Comparison of ENCODE assay signal across 10 cellular contexts in genomic region chr6:112298021-112298745, GRCh38. TPM values are rescaled to one million over a fixed set of nuclear protein-coding genes. Genes with fewer than 3 reads are reported as not detected.
DNase-seq lines count a peak whose midpoint lies in the region; ATAC-seq and TF ChIP-seq lines count a peak whose summit lies in the region.
"Had no signal": no experiment of that assay in that cellular context is flagged by ENCODE, and none has a peak within 500 bp of the region (broad histone marks: within the 10 kb centered on the region; RNA-seq: fewer than 3 reads in every experiment).

No MANE protein-coding gene starts in this region.

- WGBS in endodermal cell (ENCODE audit: insufficient coverage in 1 of 2, insufficient read length in 1 of 2), 2 experiments, result 77 to 91% methylated on average over 2 to 7 of the region's 7 CpGs

- H3K36me3 Mint-ChIP-seq in endodermal cell (ENCODE audit: low read depth), result no peaks in the 10 kb centered on the region
- H3K36me3 Mint-ChIP-seq: CD4-positive, CD25-positive, alpha-beta regulatory T cell had no signal

- peak; percentile 72 for DNase-seq in AG08396 (ENCODE audit: low spot score)
- peak; percentile 48 to 98 for DNase-seq in PC-9
- peak; percentile 98 for DNase-seq in fibroblast of peridontal ligament (ENCODE audit: extremely low read depth)
- no peak for DNase-seq in omental fat pad (ENCODE audit: low spot score)
- no peak for DNase-seq in KBM-7
- DNase-seq in endodermal cell, result no peak
- DNase-seq in mesenteric fat pad (ENCODE audit: low spot score), result no peak
- DNase-seq: activated CD8-positive, alpha-beta memory T cell treated with anti-CD3 and anti-CD28 coated beads, Interleukin-2, amount 50 U/mL, for 4 hours; CD4-positive, CD25-positive, alpha-beta regulatory T cell had no signal

- no peak overlapping the region for H2AFZ ChIP-seq in PC-9

- H3F3A ChIP-seq in PC-9 (ENCODE audit: insufficient read depth, low read depth), result peaks cover 50% of the 10 kb centered on the region

- peaks cover 68% of the 10 kb centered on the region for H3K4me1 ChIP-seq in PC-9 (replicated peaks; ENCODE audit: insufficient read depth)
- H3K4me1 ChIP-seq in endodermal cell (ENCODE audit: control insufficient read depth, insufficient read depth, low read length), result no peaks in the 10 kb centered on the region

- H3K4me3 Mint-ChIP-seq in endodermal cell, result no peak overlapping the region
- H3K4me3 Mint-ChIP-seq: CD4-positive, CD25-positive, alpha-beta regulatory T cell had no signal

- H3K9me2 ChIP-seq in PC-9 (ENCODE audit: insufficient read depth), result no peaks in the 10 kb centered on the region

- POLR2A ChIA-PET in PC-9 (lab: Charles Lee; ENCODE audit: unreplicated experiment), result interaction anchor here (0.6 to 2.0 kb wide), 5 partner anchors 14 to 1063 kb away, joined by 4 to 51 read pairs (median 8); partner anchors contain the start of gene LAMA4

- BruUV-seq in PC-9 (replicated peaks; lab: Mats Ljungman, UMichigan), result TSS peak; percentile 63

- H3K4me3 ChIP-seq in PC-9 (peak overlapping the region; percentile 58), endodermal cell (ENCODE audit: low read length) (no peak overlapping the region)

- H3K4me2 ChIP-seq in PC-9, result peak overlapping the region; percentile 98

- CTCF ChIA-PET in PC-9 (lab: Charles Lee), result interaction anchor here (1.0 to 1.5 kb wide), 2 partner anchors 115 to 118 kb away, joined by 3 to 5 read pairs; no protein-coding TSS in a partner anchor

- peak; percentile 49 for TF ChIP-seq CTCF in PC-9 (conservative IDR thresholded peaks at IDR 0.05)
- no peak for TF ChIP-seq CTCF in omental fat pad (IDR thresholded peaks at IDR 0.05)
- no peak for TF ChIP-seq CTCF in endodermal cell (conservative IDR thresholded peaks at IDR 0.05)

- H3K9me3 ChIP-seq in PC-9 (ENCODE audit: insufficient read depth, low read depth), result peaks cover 4% of the 10 kb centered on the region
- H3K9me3 ChIP-seq in endodermal cell (ENCODE audit: control insufficient read depth, low read length), result no peaks in the 10 kb centered on the region

- H4K20me1 ChIP-seq in PC-9 (ENCODE audit: insufficient read depth), result no peaks in the 10 kb centered on the region

- no peaks in the 10 kb centered on the region for H3K9me3 Mint-ChIP-seq in endodermal cell

- H3K27ac ChIP-seq in PC-9 (peak overlapping the region; percentile 99), endodermal cell (ENCODE audit: low read depth, low read length) (no peak overlapping the region)

- intact Hi-C loops in PC-9 (cut with micrococcal nuclease; ENCODE audit: unreplicated experiment), result loop anchor here (1.0 kb wide), 2 partner anchors 15 to 45 kb away; no protein-coding TSS in a partner anchor

- in situ Hi-C loops in KBM-7 (cut with MboI; ENCODE audit: low pct_unique_long_range_greater_than_20kb, low sequenced_read_pairs), result no loop called here

- no peaks in the 10 kb centered on the region for H3K27me3 Mint-ChIP-seq in endodermal cell (ENCODE audit: insufficient read depth)

- no peak overlapping the region for H3K27ac Mint-ChIP-seq in endodermal cell

- H3K9ac ChIP-seq in endodermal cell (ENCODE audit: extremely low read depth, low read length, poor library complexity, severe bottlenecking), result no peak overlapping the region

- H3K4me1 Mint-ChIP-seq in endodermal cell, result peaks cover 1% of the 10 kb centered on the region
- H3K4me1 Mint-ChIP-seq: CD4-positive, CD25-positive, alpha-beta regulatory T cell had no signal

- H3K36me3 ChIP-seq in PC-9 (ENCODE audit: low read depth), result no peaks in the 10 kb centered on the region
- H3K36me3 ChIP-seq in endodermal cell (ENCODE audit: control insufficient read depth, insufficient read depth, low read length), result no peaks in the 10 kb centered on the region

- peaks cover 34% of the 10 kb centered on the region for H3K79me2 ChIP-seq in PC-9 (ENCODE audit: low read depth)

- ATAC-seq in omental fat pad (ENCODE audit: low FRiP score) (peak; percentile 89), HG02610 (IDR thresholded peaks at IDR 0.05; ENCODE audit: unreplicated experiment) (no peak)

- H3K27me3 ChIP-seq in PC-9 (ENCODE audit: insufficient read depth, low read depth) (no peaks in the 10 kb centered on the region), endodermal cell (ENCODE audit: control insufficient read depth, insufficient read depth, low read length, poor library complexity, severe bottlenecking) (no peaks in the 10 kb centered on the region)

RNA-seq across cellular contexts. Expression of gene LAMA4, which starts 43.8 kb away (rescaled TPM):
- 58.3 and 91.0 TPM in 2 replicates for total RNA-seq in PC-9 (2021)
- 100 to 1,000 TPM; 189 to 459 (median 376) TPM for total RNA-seq in omental fat pad
- 1 to 10 TPM in 1 of 2 donors, under 1 TPM in 1; 0.24 to 3.7 TPM for total RNA-seq in endodermal cell
- 6.4 TPM for polyA plus RNA-seq in endodermal cell (2013, experiment 1 of 2)
- 4.8 TPM for polyA plus RNA-seq in endodermal cell (2013, experiment 2 of 2)
- 418 TPM for total RNA-seq in mesenteric fat pad
- total RNA-seq: CD4-positive, CD25-positive, alpha-beta regulatory T cell had no signal
- polyA plus RNA-seq: CD4-positive, CD25-positive, alpha-beta regulatory T cell had no signal

RNA-seq across cellular contexts. Expression of gene RFPL4B, which starts 48.9 kb away (rescaled TPM):
- total RNA-seq in PC-9 (2021), result 0.48 and 0.85 TPM in 2 replicates
- total RNA-seq in omental fat pad, result under 1 TPM in 2 of 4 donors, not detected in 2; 0.19 to 0.25 TPM
- not detected for total RNA-seq in endodermal cell
- polyA plus RNA-seq in endodermal cell (2013, experiment 1 of 2), result not detected
- polyA plus RNA-seq in endodermal cell (2013, experiment 2 of 2), result not detected
- not detected for total RNA-seq in mesenteric fat pad
- total RNA-seq: CD4-positive, CD25-positive, alpha-beta regulatory T cell had no signal
- polyA plus RNA-seq: CD4-positive, CD25-positive, alpha-beta regulatory T cell had no signal

Comparison
In these comparisons a context has a peak if more than half of its experiments do, and no peak if none do; other contexts are left out.
1. DNase-seq: peak in AG08396 (single experiment), PC-9 (2 of 2) and fibroblast of peridontal ligament (single experiment); none in omental fat pad (single experiment), KBM-7 (single experiment), endodermal cell (single experiment) and mesenteric fat pad (single experiment).
2. RNA of gene LAMA4, which starts 43.8 kb away (total RNA-seq): 189 to 459 TPM in omental fat pad, 418 TPM in mesenteric fat pad (single experiment) and 58.3 to 91.0 TPM in PC-9; 0.24 to 3.7 TPM in endodermal cell; every median in the first group is over 10 times any median in the second.